ENCODE assay signal across 1 cellular context in genomic region chr10:93445978-93446720, GRCh38.
TF ChIP-seq lines count a peak whose summit lies in the region.

No MANE protein-coding gene starts in this region.

TF ChIP-seq in SK-N-SH, 30 proteins besides CTCF, POLR2A, EP300 and RAD21 (continued from another document):
- no peak for TF ChIP-seq IRF3 (IDR thresholded peaks at IDR 0.05; ENCODE audit: low read depth, low read length)
- no peak for TF ChIP-seq JUND (IDR thresholded peaks at IDR 0.05)
- TF ChIP-seq ELF1 (IDR thresholded peaks at IDR 0.05) = no peak
- no peak for TF ChIP-seq SMC3 (IDR thresholded peaks at IDR 0.05; ENCODE audit: low read depth, low read length)
TF ChIP-seq in SK-N-SH: peak in this region for 0.
